ENCODE assay signal across 24 cellular contexts in genomic region chr4:38548256-38548655, GRCh38.
DNase-seq lines count a peak whose midpoint lies in the region; ATAC-seq, FAIRE-seq and TF ChIP-seq lines count a peak whose summit lies in the region.
"Had no signal": no experiment of that assay in that cellular context is flagged by ENCODE, and none has a peak within 500 bp of the region (broad histone marks: within the 10 kb centered on the region; RNA-seq: fewer than 3 reads in every experiment).

No MANE protein-coding gene starts in this region.

- H3K79me2 ChIP-seq in HepG2 (ENCODE audit: insufficient read depth, low read length): no peaks in the 10 kb centered on the region

- H3K4me3 ChIP-seq in HepG2 (replicated peaks in 1 of 3; ENCODE audit: insufficient read depth in 1 of 3, low read depth in 2 of 3, low read length in 3 of 3) (no peak overlapping the region), right lobe of liver (no peak overlapping the region), pancreas (no peak overlapping the region), esophagus muscularis mucosa (no peak overlapping the region)
- H3K4me3 ChIP-seq: A549; BLaER1 treated with 17β-estradiol and CSF1 and Interleukin-3, amounts not matched to agents 10 nM and 100 nM; GM23338 had no signal

- H3K9me3 ChIP-seq in HepG2 (ENCODE audit: low read length) (no peaks in the 10 kb centered on the region), right lobe of liver (no peaks in the 10 kb centered on the region), pancreas (no peaks in the 10 kb centered on the region), esophagus muscularis mucosa (no peaks in the 10 kb centered on the region)
- H3K9me3 ChIP-seq: A549; BE2C; BLaER1 treated with 17β-estradiol and CSF1 and Interleukin-3, amounts not matched to agents 10 nM and 100 nM had no signal

- DNase-seq in HepG2 (ENCODE audit: low spot score) (no peak), right lobe of liver (no peak), pancreas (no peak), D341Med (ENCODE audit: low spot score) (no peak), NCI-H187 (lab: John Stamatoyannopoulos, UW) (no peak), esophagus muscularis mucosa (ENCODE audit: extremely low spot score) (no peak)
- DNase-seq: ACHN; AML-193; BE2C; CD4-positive, alpha-beta T cell; COR-L47; DMS 273 treated with DMSO at 0.1 percent for 48 hours; DMS53; DMS79 treated with DMSO at 0.1 percent for 48 hours; H9 had no signal

- no peak overlapping the region for H3K9ac ChIP-seq in HepG2 (ENCODE audit: insufficient read depth, low read depth, low read length)
- H3K9ac ChIP-seq: BLaER1 treated with 17β-estradiol and CSF1 and Interleukin-3, amounts not matched to agents 10 nM and 100 nM had no signal

- FAIRE-seq in HepG2 (lab: Jason Lieb, UNC) (no peak), endometrium (lab: Jason Lieb, UNC) (peak; percentile 82), pancreas (lab: Jason Lieb, UNC) (peak; percentile 69)
- FAIRE-seq: A549, D721Med, GM12892 had no signal

- POLR2A ChIA-PET in HepG2 (lab: Yijun Ruan, JAX): no interaction called here

- no peaks in the 10 kb centered on the region for H4K20me1 ChIP-seq in HepG2 (ENCODE audit: insufficient read depth, low read length)
- H4K20me1 ChIP-seq: BLaER1 treated with 17β-estradiol and CSF1 and Interleukin-3, amounts not matched to agents 10 nM and 100 nM had no signal

- in situ Hi-C loops in HepG2 (cut with HindIII; ENCODE audit: extremely low pct_ligation_motif_present, low pct_unique_long_range_greater_than_20kb): no loop called here

- intact Hi-C loops in HepG2 (cut with micrococcal nuclease; ENCODE audit: unreplicated experiment): no loop called here
- intact Hi-C loops in right lobe of liver (cut with DNase I): no loop called here
- intact Hi-C loops in pancreas (cut with DNase I): no loop called here
- intact Hi-C loops in esophagus muscularis mucosa (cut with DNase I): no loop called here

- 73% methylated on average over 3 of the region's 3 CpGs for WGBS in HepG2 (ENCODE audit: low lambda C conversion rate)
- WGBS in right lobe of liver (ENCODE audit: insufficient coverage, low coverage, low lambda C conversion rate, missing lambda C conversion rate): 93% methylated on average over 3 of the region's 3 CpGs
- 93 to 96% methylated on average over 3 of the region's 3 CpGs for WGBS in pancreas, 2 donors
- 96% methylated on average over 3 of the region's 3 CpGs for WGBS in esophagus muscularis mucosa

- H3K27ac ChIP-seq in HepG2 (ENCODE audit: extremely low read length, insufficient read depth, low read length) (no peak overlapping the region), right lobe of liver (no peak overlapping the region), VCaP (peak overlapping the region; percentile 64; the same call in 1 of the 2 replicates), pancreas (no peak overlapping the region), esophagus muscularis mucosa (replicated peaks in 1 of 4) (no peak overlapping the region)
- H3K27ac ChIP-seq: 22Rv1; A549; BLaER1 treated with 17β-estradiol and CSF1 and Interleukin-3, amounts not matched to agents 10 nM and 100 nM had no signal

- no peaks in the 10 kb centered on the region for H3K4me1 ChIP-seq in HepG2 (ENCODE audit: insufficient read depth, low read length)
- H3K4me1 ChIP-seq in right lobe of liver: no peaks in the 10 kb centered on the region
- H3K4me1 ChIP-seq in pancreas: no peaks in the 10 kb centered on the region
- peaks cover 0 to 12% (median 6%) of the 10 kb centered on the region in 4 donors for H3K4me1 ChIP-seq in esophagus muscularis mucosa
- H3K4me1 ChIP-seq: A549; BLaER1 treated with 17β-estradiol and CSF1 and Interleukin-3, amounts not matched to agents 10 nM and 100 nM had no signal

- H3K27me3 ChIP-seq in HepG2 (ENCODE audit: control insufficient read depth in 1 of 2, insufficient read depth in 2 of 2, low read length in 2 of 2) (no peaks in the 10 kb centered on the region; a peak in 1 of 5 replicates), right lobe of liver (no peaks in the 10 kb centered on the region), pancreas (no peaks in the 10 kb centered on the region), esophagus muscularis mucosa (no peaks in the 10 kb centered on the region)
- H3K27me3 ChIP-seq: BE2C; BLaER1 treated with 17β-estradiol and CSF1 and Interleukin-3, amounts not matched to agents 10 nM and 100 nM had no signal

- no peak for TF ChIP-seq CTCF in HepG2 (CRISPR knock-in tag; IDR thresholded peaks at IDR 0.05)
- no peak for TF ChIP-seq CTCF in right lobe of liver (IDR thresholded peaks at IDR 0.05)
- TF ChIP-seq CTCF in VCaP (conservative IDR thresholded peaks at IDR 0.05): no peak
- TF ChIP-seq CTCF in pancreas (IDR thresholded peaks at IDR 0.05): no peak
- TF ChIP-seq CTCF in esophagus muscularis mucosa (IDR thresholded peaks at IDR 0.05): no peak

- ATAC-seq in HepG2 (no peak), right lobe of liver (no peak), pancreas (no peak)
- ATAC-seq: A549, GM23338, HCT116 had no signal

- no peak for TF ChIP-seq RAD21 in HepG2 (CRISPR knock-in tag; IDR thresholded peaks at IDR 0.05)

- H3K36me3 ChIP-seq in HepG2 (replicated peaks in 1 of 2; ENCODE audit: control insufficient read depth in 1 of 2, insufficient read depth in 2 of 2, low read length in 2 of 2): no peaks in the 10 kb centered on the region
- H3K36me3 ChIP-seq in right lobe of liver: no peaks in the 10 kb centered on the region
- no peaks in the 10 kb centered on the region for H3K36me3 ChIP-seq in pancreas
- no peaks in the 10 kb centered on the region for H3K36me3 ChIP-seq in esophagus muscularis mucosa
- H3K36me3 ChIP-seq: BE2C; BLaER1 treated with 17β-estradiol and CSF1 and Interleukin-3, amounts not matched to agents 10 nM and 100 nM had no signal

- no peak overlapping the region for H2AFZ ChIP-seq in HepG2 (ENCODE audit: low read length)
- H2AFZ ChIP-seq: GM23338 had no signal

- CTCF ChIA-PET in HepG2 (lab: Yijun Ruan, JAX; ENCODE audit: low intra/inter-chr PET ratio, low total read pairs): no interaction called here

- H3K4me2 ChIP-seq in HepG2 (ENCODE audit: low read depth, low read length): no peak overlapping the region
- H3K4me2 ChIP-seq: A549; BLaER1 treated with 17β-estradiol and CSF1 and Interleukin-3, amounts not matched to agents 10 nM and 100 nM; GM23338 had no signal

- no TSS peak for BruUV-seq in HepG2 (replicated peaks; lab: Mats Ljungman, UMichigan)

- TF ChIP-seq EP300 in HepG2 (IDR thresholded peaks at IDR 0.05; ENCODE audit: low read depth in 2 of 2, low read length in 2 of 2) (no peak), HepG2 (CRISPR knock-in tag; IDR thresholded peaks at IDR 0.05; ENCODE audit: borderline replicate concordance) (no peak), esophagus muscularis mucosa (IDR thresholded peaks at IDR 0.05) (no peak)

- TF ChIP-seq POLR2A in HepG2 (IDR thresholded peaks at IDR 0.05; ENCODE audit: insufficient read depth in 1 of 2, low read depth in 2 of 2, low read length in 2 of 2): no peak
- TF ChIP-seq POLR2A in right lobe of liver (IDR thresholded peaks at IDR 0.05): no peak
- TF ChIP-seq POLR2A in esophagus muscularis mucosa (IDR thresholded peaks at IDR 0.05; ENCODE audit: low read depth): no peak

TF ChIP-seq in HepG2, 621 proteins besides CTCF, POLR2A, EP300 and RAD21:
- TF ChIP-seq MXI1 (IDR thresholded peaks at IDR 0.05; ENCODE audit: borderline replicate concordance, low read depth, low read length) (no peak), CEBPB (IDR thresholded peaks at IDR 0.05; ENCODE audit: borderline replicate concordance, low read depth, low read length) (peak; percentile 61; the same call in 1 of the 2 replicates)
TF ChIP-seq in HepG2: peak in this region for 1.
